In the genomic region with DNA sequence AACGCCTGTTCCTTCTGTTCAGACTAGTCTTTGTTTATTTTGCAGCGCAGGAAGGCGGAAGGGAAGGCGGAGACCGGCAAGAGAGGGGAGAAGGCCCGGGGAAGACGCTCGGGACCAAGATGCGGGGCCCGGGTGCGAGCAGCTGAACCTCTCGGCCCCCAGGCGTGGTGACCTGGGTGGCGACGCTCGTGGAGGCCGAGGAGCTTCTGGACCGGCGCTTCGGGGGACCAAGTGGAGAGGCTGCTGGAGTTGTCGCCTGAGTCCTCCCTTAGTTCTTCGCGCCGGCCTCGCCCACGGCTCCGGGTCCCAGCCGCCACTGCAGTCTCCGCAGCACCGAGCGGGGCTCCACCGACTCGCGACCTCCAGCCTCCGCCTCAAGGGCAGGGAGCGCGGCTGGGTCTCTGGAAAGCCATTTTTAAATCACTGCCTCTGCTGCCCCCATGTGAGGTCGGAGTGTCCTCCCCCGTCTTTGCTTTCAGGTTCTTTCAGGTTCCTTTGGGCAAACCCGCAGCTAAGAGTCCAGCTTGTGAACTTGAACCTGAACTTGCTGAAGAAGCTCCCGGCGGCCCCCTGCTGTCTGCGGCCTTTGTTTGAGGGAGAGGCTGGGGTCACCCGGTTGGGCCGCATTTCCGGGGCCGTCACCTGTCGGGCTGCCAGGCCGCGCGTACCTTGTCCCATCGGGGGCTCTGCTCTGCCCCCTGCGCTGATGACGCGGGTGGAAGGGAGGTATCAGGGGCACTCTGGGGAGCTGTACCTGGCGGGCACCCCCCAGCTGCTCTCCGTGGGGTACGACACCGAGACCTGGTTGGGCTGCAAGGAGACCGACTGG, we compare ENCODE assay signal across 8 cellular contexts.
DNase-seq lines count a peak whose midpoint lies in the region; ATAC-seq, FAIRE-seq and TF ChIP-seq lines count a peak whose summit lies in the region.

No MANE protein-coding gene starts in this region.

- peak; percentile 76 for DNase-seq in activated CD4-positive, alpha-beta T cell treated with anti-CD3 and anti-CD28 coated beads, Interleukin-2, amount 10 ng/mL, durations not matched to agents 24 days and 14 days
- peak; percentile 13 for DNase-seq in endothelial cell of umbilical vein (ENCODE audit: low read depth, low spot score)
- DNase-seq in natural killer cell treated with Interleukin-12 subunit alpha and Interleukin-12 subunit beta and Interleukin-15 and Interleukin-18, amount 100 ng/mL, for 72 hours (ENCODE audit: low spot score), result no peak
- DNase-seq in NCI-H1092 treated with DMSO at 0.1 percent for 48 hours (lab: John Stamatoyannopoulos, UW), result no peak
- no peak for DNase-seq in urothelium cell line (ENCODE audit: low spot score)

- H3K27ac ChIP-seq in BLaER1 treated with 17β-estradiol and CSF1 and Interleukin-3, amounts not matched to agents 10 nM and 100 nM, result peak overlapping the region; percentile 82 to 93 (median 88)
- no peak overlapping the region for H3K27ac ChIP-seq in endothelial cell of umbilical vein (ENCODE audit: insufficient read depth, low read depth, low read length)

- CTCF ChIA-PET in endothelial cell of umbilical vein (lab: Charles Lee), result interaction anchor here (0.9 to 2.0 kb wide), 3 partner anchors 9 to 41 kb away, joined by 3 to 5 read pairs (median 3); no protein-coding TSS in a partner anchor

- no peaks in the 10 kb centered on the region for H3K36me3 Mint-ChIP-seq in activated CD4-positive, alpha-beta T cell treated with anti-CD3 and anti-CD28 coated beads, Interleukin-2, amount 10 ng/mL, durations not matched to agents 24 days and 14 days (ENCODE audit: low read depth)
- H3K36me3 Mint-ChIP-seq in natural killer cell treated with Interleukin-12 subunit alpha and Interleukin-12 subunit beta and Interleukin-15 and Interleukin-18, amount 100 ng/mL, for 72 hours, result no peaks in the 10 kb centered on the region

- H3K4me3 ChIP-seq in BLaER1 treated with 17β-estradiol and CSF1 and Interleukin-3, amounts not matched to agents 10 nM and 100 nM, result peak overlapping the region; percentile 50 to 79 (median 66)
- H3K4me3 ChIP-seq in endothelial cell of umbilical vein (replicated peaks in 1 of 3; ENCODE audit: insufficient read depth in 1 of 3, low read depth in 1 of 3, low read length in 3 of 3), result peak overlapping the region; percentile 1 to 48 (median 17)

- no peaks in the 10 kb centered on the region for H3K9me1 ChIP-seq in endothelial cell of umbilical vein (replicated peaks; ENCODE audit: control insufficient read depth, extremely low read depth, insufficient read depth, low read length)

- no peaks in the 10 kb centered on the region for H3K9me3 Mint-ChIP-seq in activated CD4-positive, alpha-beta T cell treated with anti-CD3 and anti-CD28 coated beads, Interleukin-2, amount 10 ng/mL, durations not matched to agents 24 days and 14 days
- no peaks in the 10 kb centered on the region for H3K9me3 Mint-ChIP-seq in natural killer cell treated with Interleukin-12 subunit alpha and Interleukin-12 subunit beta and Interleukin-15 and Interleukin-18, amount 100 ng/mL, for 72 hours

- TF ChIP-seq POLR2A in endothelial cell of umbilical vein (IDR thresholded peaks at IDR 0.05; ENCODE audit: low read depth, low read length), result no peak

- peak; percentile 66 for FAIRE-seq in endothelial cell of umbilical vein (lab: Jason Lieb, UNC)
- no peak for FAIRE-seq in urothelium cell line (lab: Jason Lieb, UNC)

- H3K9ac ChIP-seq in BLaER1 treated with 17β-estradiol and CSF1 and Interleukin-3, amounts not matched to agents 10 nM and 100 nM, result peak overlapping the region; percentile 82 to 93 (median 87)
- no peak overlapping the region for H3K9ac ChIP-seq in endothelial cell of umbilical vein (replicated peaks; ENCODE audit: extremely low read depth, insufficient read depth, low read length)

- BruUV-seq in endothelial cell of umbilical vein (replicated peaks; lab: Mats Ljungman, UMichigan), result no TSS peak

- no peaks in the 10 kb centered on the region for H4K20me1 ChIP-seq in BLaER1 treated with 17β-estradiol and CSF1 and Interleukin-3, amounts not matched to agents 10 nM and 100 nM
- H4K20me1 ChIP-seq in endothelial cell of umbilical vein (replicated peaks; ENCODE audit: control insufficient read depth, extremely low read depth, insufficient read depth, low read length), result no peaks in the 10 kb centered on the region

- peaks cover 17 to 56% (median 44%) of the 10 kb centered on the region in 11 experiments for H3K9me3 ChIP-seq in BLaER1 treated with 17β-estradiol and CSF1 and Interleukin-3, amounts not matched to agents 10 nM and 100 nM (replicated peaks in 1 of 11)
- H3K9me3 ChIP-seq in endothelial cell of umbilical vein (replicated peaks; ENCODE audit: control insufficient read depth, insufficient read depth, low read length), result no peaks in the 10 kb centered on the region

- peaks cover 7% of the 10 kb centered on the region for H3K4me1 Mint-ChIP-seq in activated CD4-positive, alpha-beta T cell treated with anti-CD3 and anti-CD28 coated beads, Interleukin-2, amount 10 ng/mL, durations not matched to agents 24 days and 14 days
- H3K4me1 Mint-ChIP-seq in natural killer cell treated with Interleukin-12 subunit alpha and Interleukin-12 subunit beta and Interleukin-15 and Interleukin-18, amount 100 ng/mL, for 72 hours (ENCODE audit: low read depth in 2 of 2), result peaks cover 9 to 15% of the 10 kb centered on the region in 2 donors

- H3K79me2 ChIP-seq in endothelial cell of umbilical vein (ENCODE audit: control insufficient read depth, insufficient read depth, low read length), result no peaks in the 10 kb centered on the region

- ATAC-seq in GM21723 (IDR thresholded peaks at IDR 0.05; ENCODE audit: unreplicated experiment) (peak; percentile 58), GM18870 (IDR thresholded peaks at IDR 0.05; ENCODE audit: unreplicated experiment) (no peak)
- ATAC-seq in natural killer cell treated with Interleukin-12 subunit alpha and Interleukin-12 subunit beta and Interleukin-15 and Interleukin-18, amount 100 ng/mL, for 72 hours, result peak; percentile 59 to 66

- peaks cover 21 to 39% (median 37%) of the 10 kb centered on the region in 11 experiments for H3K27me3 ChIP-seq in BLaER1 treated with 17β-estradiol and CSF1 and Interleukin-3, amounts not matched to agents 10 nM and 100 nM
- H3K27me3 ChIP-seq in endothelial cell of umbilical vein (ENCODE audit: control insufficient read depth in 2 of 2, insufficient read depth in 2 of 2, low read length in 2 of 2), result peaks cover 15 to 16% of the 10 kb centered on the region in 2 experiments

- peak overlapping the region; percentile 80 to 95 (median 89) for H3K4me2 ChIP-seq in BLaER1 treated with 17β-estradiol and CSF1 and Interleukin-3, amounts not matched to agents 10 nM and 100 nM
- peak overlapping the region; percentile 79 for H3K4me2 ChIP-seq in endothelial cell of umbilical vein (ENCODE audit: insufficient read depth, low read length)

- no peaks in the 10 kb centered on the region for H3K36me3 ChIP-seq in BLaER1 treated with 17β-estradiol and CSF1 and Interleukin-3, amounts not matched to agents 10 nM and 100 nM
- no peaks in the 10 kb centered on the region for H3K36me3 ChIP-seq in endothelial cell of umbilical vein (ENCODE audit: control insufficient read depth in 2 of 2, extremely low read depth in 1 of 2, insufficient read depth in 2 of 2, low read length in 2 of 2)

- dilution Hi-C loops in endothelial cell of umbilical vein (cut with MboI; ENCODE audit: extremely low pct_ligation_motif_present, low sequenced_read_pairs), result no loop called here

- POLR2A ChIA-PET in endothelial cell of umbilical vein (lab: Charles Lee), result no interaction called here

- peaks cover 0 to 30% (median 14%) of the 10 kb centered on the region in 10 experiments; a peak in 15 of 20 replicates for H3K4me1 ChIP-seq in BLaER1 treated with 17β-estradiol and CSF1 and Interleukin-3, amounts not matched to agents 10 nM and 100 nM
- H3K4me1 ChIP-seq in endothelial cell of umbilical vein (ENCODE audit: control insufficient read depth, extremely low read depth, insufficient read depth, low read length), result peaks cover 4% of the 10 kb centered on the region

- H3K27me3 Mint-ChIP-seq in activated CD4-positive, alpha-beta T cell treated with anti-CD3 and anti-CD28 coated beads, Interleukin-2, amount 10 ng/mL, durations not matched to agents 24 days and 14 days, result peaks cover 16% of the 10 kb centered on the region
- H3K27me3 Mint-ChIP-seq in natural killer cell treated with Interleukin-12 subunit alpha and Interleukin-12 subunit beta and Interleukin-15 and Interleukin-18, amount 100 ng/mL, for 72 hours, result peaks cover 9 to 14% of the 10 kb centered on the region in 2 donors

- TF ChIP-seq CTCF in endothelial cell of umbilical vein (IDR thresholded peaks at IDR 0.05; ENCODE audit: extremely low read depth in 1 of 2, insufficient read depth in 1 of 2, low read depth in 1 of 2, low read length in 2 of 2), result no peak

- H3K27ac Mint-ChIP-seq in activated CD4-positive, alpha-beta T cell treated with anti-CD3 and anti-CD28 coated beads, Interleukin-2, amount 10 ng/mL, durations not matched to agents 24 days and 14 days, result peak overlapping the region; percentile 57
- peak overlapping the region in 1 of 2 donors; percentile 71 for H3K27ac Mint-ChIP-seq in natural killer cell treated with Interleukin-12 subunit alpha and Interleukin-12 subunit beta and Interleukin-15 and Interleukin-18, amount 100 ng/mL, for 72 hours

- intact Hi-C loops in activated CD4-positive, alpha-beta T cell treated with anti-CD3 and anti-CD28 coated beads, Interleukin-2, amount 10 ng/mL, durations not matched to agents 24 days and 14 days (cut with micrococcal nuclease), result no loop called here
- intact Hi-C loops in endothelial cell of umbilical vein (cut with micrococcal nuclease), result loop anchor here (1.0 kb wide), 1 partner anchor 136 kb away; the partner anchor contains the start of gene KIF20B

- peak overlapping the region; percentile 95 for H2AFZ ChIP-seq in endothelial cell of umbilical vein (ENCODE audit: low read depth, low read length)

- peak overlapping the region; percentile 83 for H3K4me3 Mint-ChIP-seq in activated CD4-positive, alpha-beta T cell treated with anti-CD3 and anti-CD28 coated beads, Interleukin-2, amount 10 ng/mL, durations not matched to agents 24 days and 14 days
- peak overlapping the region; percentile 80 for H3K4me3 Mint-ChIP-seq in natural killer cell treated with Interleukin-12 subunit alpha and Interleukin-12 subunit beta and Interleukin-15 and Interleukin-18, amount 100 ng/mL, for 72 hours

TF ChIP-seq in endothelial cell of umbilical vein, 7 proteins besides CTCF, POLR2A, EP300 and RAD21:
- TF ChIP-seq GATA2 (IDR thresholded peaks at IDR 0.05; ENCODE audit: insufficient read depth, insufficient read length, low read depth, low read length), result no peak
- TF ChIP-seq EZH2 (IDR thresholded peaks at IDR 0.05; ENCODE audit: borderline replicate concordance, low read depth, low read length, severe bottlenecking), result peak; percentile 41
- no peak for TF ChIP-seq JUN (IDR thresholded peaks at IDR 0.05; ENCODE audit: borderline replicate concordance, insufficient read depth, insufficient read length, low read depth)

Comparison
In these comparisons a context has a peak if more than half of its experiments do, and no peak if none do; other contexts are left out.
1. DNase-seq: peak in activated CD4-positive, alpha-beta T cell treated with anti-CD3 and anti-CD28 coated beads, Interleukin-2, amount 10 ng/mL, durations not matched to agents 24 days and 14 days (single experiment) and endothelial cell of umbilical vein (single experiment); none in natural killer cell treated with Interleukin-12 subunit alpha and Interleukin-12 subunit beta and Interleukin-15 and Interleukin-18, amount 100 ng/mL, for 72 hours (single experiment), NCI-H1092 treated with DMSO at 0.1 percent for 48 hours (single experiment) and urothelium cell line (single experiment).